Comparison of ENCODE assay signal across 22 cellular contexts in genomic region chr12:10205251-10205807, GRCh38. TPM values are rescaled to one million over a fixed set of nuclear protein-coding genes. Genes with fewer than 3 reads are reported as not detected.
A peak's percentile ranks its signal among the peaks of the same experiment; 100 is the strongest.
DNase-seq lines count a peak whose midpoint lies in the region; ATAC-seq and TF ChIP-seq lines count a peak whose summit lies in the region.
"Had no signal": no experiment of that assay in that cellular context is flagged by ENCODE, and none has a peak within 500 bp of the region (broad histone marks: within the 10 kb centered on the region; RNA-seq: fewer than 3 reads in every experiment).

No MANE protein-coding gene starts in this region.

- peak overlapping the region; percentile 43; the same call in 1 of the 2 replicates for H3K4me2 ChIP-seq in IMR-90 (ENCODE audit: low read depth, low read length)

- POLR2A ChIA-PET in AG04450 (lab: Yijun Ruan, JAX), result no interaction called here
- POLR2A ChIA-PET in IMR-90 (lab: Charles Lee; ENCODE audit: unreplicated experiment), result no interaction called here

- H3K9me3 ChIP-seq in AG04450 (ENCODE audit: control insufficient read depth, insufficient read depth, low read length) (no peaks in the 10 kb centered on the region), IMR-90 (ENCODE audit: control insufficient read depth, insufficient read depth, low read length) (no peaks in the 10 kb centered on the region)
- H3K9me3 ChIP-seq: left lung, upper lobe of left lung had no signal

- H3K4me3 ChIP-seq in AG04450 (ENCODE audit: low read depth, low read length) (no peak overlapping the region), IMR-90 (ENCODE audit: insufficient read depth, low read depth, low read length) (no peak overlapping the region), foreskin fibroblast (ENCODE audit: low read depth in 1 of 2, low read length in 2 of 2) (no peak overlapping the region)
- H3K4me3 ChIP-seq: left lung, upper lobe of left lung had no signal

- WGBS in IMR-90 (ENCODE audit: extremely low coverage in 2 of 2, insufficient read length in 1 of 2), 2 experiments, result 100% methylated on average over 1 of the region's 2 CpGs; no CpG with 5 or more reads in 1 of the 2 experiments

- H3K27ac ChIP-seq in AG04450 (ENCODE audit: low read depth, low read length) (peak overlapping the region; percentile 22), IMR-90 (ENCODE audit: insufficient read depth, low read length) (peak overlapping the region; percentile 85)
- H3K27ac ChIP-seq: left lung, upper lobe of left lung had no signal

- CTCF ChIA-PET in AG04450 (lab: Charles Lee), result interaction anchor here (0.6 to 1.2 kb wide), 2 partner anchors 52 to 281 kb away, joined by 3 read pairs; no protein-coding TSS in a partner anchor
- CTCF ChIA-PET in IMR-90 (lab: Yijun Ruan, JAX), result no interaction called here

- peak overlapping the region; percentile 78 for H2AFZ ChIP-seq in IMR-90 (replicated peaks; ENCODE audit: low read length, poor library complexity)

- intact Hi-C loops in IMR-90 (cut with micrococcal nuclease) (no loop called here), sciatic nerve (cut with DNase I) (no loop called here)

- no peak overlapping the region for H3K9ac ChIP-seq in IMR-90 (ENCODE audit: low read depth, low read length)

- H2AK5ac ChIP-seq in IMR-90 (ENCODE audit: low read depth, low read length), result peak overlapping the region; percentile 70; the same call in 1 of the 2 replicates

- peak overlapping the region; percentile 64; the same call in 1 of the 2 replicates for H3K23ac ChIP-seq in IMR-90 (ENCODE audit: low read depth, low read length)

- no peaks in the 10 kb centered on the region for H4K20me1 ChIP-seq in IMR-90 (ENCODE audit: insufficient read depth, low read length)

- H2AK9ac ChIP-seq in IMR-90 (replicated peaks; ENCODE audit: low read depth, low read length, poor library complexity), result no peak overlapping the region

- peak overlapping the region; percentile 95; the same call in 1 of the 2 replicates for H3K18ac ChIP-seq in IMR-90 (ENCODE audit: low read depth, low read length)

- H2BK20ac ChIP-seq in IMR-90 (ENCODE audit: low read depth, low read length), result peak overlapping the region; percentile 97

- DNase-seq in AG04450 (ENCODE audit: low read depth, low spot score), result no peak
- DNase-seq in IMR-90, result peak; percentile 53
- peak; percentile 84 for DNase-seq in amniotic epithelial cell (ENCODE audit: low read depth)
- peak; percentile 15 for DNase-seq in iPS-NIHi7 (ENCODE audit: extremely low spot score)
- DNase-seq in sciatic nerve (ENCODE audit: low spot score), result no peak
- DNase-seq in GDM1 (lab: John Stamatoyannopoulos, UW), result no peak
- no peak for DNase-seq in NOMO-1 treated with dmso at 0.1 percent for 144 hours (lab: John Stamatoyannopoulos, UW; ENCODE audit: unreplicated experiment)
- no peak for DNase-seq in foreskin fibroblast
- DNase-seq: activated CD4-positive, alpha-beta T cell treated with anti-CD3 and anti-CD28 coated beads, Interleukin-2, amount 50 U/mL, for 4 hours; caudate nucleus; CD8-positive, alpha-beta T cell; effector CD8-positive, alpha-beta T cell; HCEC 1CT; left lung; naive thymus-derived CD4-positive, alpha-beta T cell; NCI-H1694 treated with DMSO at 0.1 percent for 48 hours; NCI-H510A treated with DMSO at 0.1 percent for 48 hours; stimulated activated naive CD4-positive, alpha-beta T cell; upper lobe of left lung had no signal

- peaks cover 2% of the 10 kb centered on the region; the same call in 1 of the 2 replicates for H3K4me1 ChIP-seq in IMR-90 (ENCODE audit: control insufficient read depth, insufficient read depth, low read length)
- H3K4me1 ChIP-seq: left lung, upper lobe of left lung had no signal

- H4K8ac ChIP-seq in IMR-90 (ENCODE audit: low read depth in 2 of 2, low read length in 2 of 2), result peak overlapping the region in 1 of 2 experiments; percentile 96; a peak in 2 of 4 replicates

- no peaks in the 10 kb centered on the region for H3K79me1 ChIP-seq in IMR-90 (ENCODE audit: low read depth in 1 of 2, low read length in 2 of 2)

- peak overlapping the region; percentile 83 for H3K4ac ChIP-seq in IMR-90 (ENCODE audit: low read depth, low read length)

- BruUV-seq in IMR-90 (replicated peaks; lab: Mats Ljungman, UMichigan), result no TSS peak

- in situ Hi-C loops in IMR-90 (cut with MboI; ENCODE audit: low sequenced_read_pairs), result no loop called here

- H2BK5ac ChIP-seq in IMR-90 (ENCODE audit: low read depth, low read length, poor library complexity, severe bottlenecking), result peak overlapping the region; percentile 97

- ATAC-seq in IMR-90 (ENCODE audit: low read depth) (peak; percentile 78), sciatic nerve (no peak)
- ATAC-seq: CD8-positive, alpha-beta T cell; left lung; naive thymus-derived CD4-positive, alpha-beta T cell; SK-N-SH treated with all-trans-retinoic acid at 6 μM for 48 hours had no signal

- 0 out of 2 replicates have a peak, but pooled peaks cover 3% of the 10 kb centered on the region for H3K9me1 ChIP-seq in IMR-90 (ENCODE audit: insufficient read depth, low read length)

- H3K56ac ChIP-seq in IMR-90 (ENCODE audit: extremely low read depth, insufficient read depth, low read length), result no peak overlapping the region; the same call in 1 of the 2 replicates

- dilution Hi-C loops in IMR-90 (cut with HindIII; ENCODE audit: low sequenced_read_pairs, unreplicated experiment), result no loop called here

- TF ChIP-seq POLR2A in IMR-90 (IDR thresholded peaks at IDR 0.05; ENCODE audit: low read depth, low read length), result no peak

- TF ChIP-seq CTCF in AG04450 (IDR thresholded peaks at IDR 0.05; ENCODE audit: low read depth, low read length) (no peak), IMR-90 (conservative IDR thresholded peaks at IDR 0.05; ENCODE audit: low read depth, low read length) (no peak), foreskin fibroblast (IDR thresholded peaks at IDR 0.05; ENCODE audit: low read depth, low read length) (no peak)

- H3K36me3 ChIP-seq in IMR-90 (ENCODE audit: control insufficient read depth, insufficient read depth, low read length), result no peaks in the 10 kb centered on the region
- H3K36me3 ChIP-seq: left lung, upper lobe of left lung had no signal

- no peak overlapping the region; the same call in 2 of the 3 replicates for H2BK15ac ChIP-seq in IMR-90 (ENCODE audit: low read depth, low read length)

- peak overlapping the region; percentile 94 for H2BK120ac ChIP-seq in IMR-90 (ENCODE audit: low read depth, low read length)

- no peaks in the 10 kb centered on the region for H3K27me3 ChIP-seq in AG04450 (ENCODE audit: control insufficient read depth, insufficient read depth, low read length)
- H3K27me3 ChIP-seq in IMR-90 (ENCODE audit: control insufficient read depth, insufficient read depth, low read length), result no peaks in the 10 kb centered on the region
- H3K27me3 ChIP-seq: left lung, upper lobe of left lung had no signal

- TF ChIP-seq RAD21 in IMR-90 (IDR thresholded peaks at IDR 0.05; ENCODE audit: low read length), result no peak

- peak overlapping the region; percentile 77 for H3K14ac ChIP-seq in IMR-90 (replicated peaks; ENCODE audit: low read depth, low read length)

- H4K5ac ChIP-seq in IMR-90 (ENCODE audit: low read depth, low read length), result peak overlapping the region; percentile 75; the same call in 1 of the 2 replicates

- peak overlapping the region; percentile 82 for H4K91ac ChIP-seq in IMR-90 (ENCODE audit: insufficient read depth, low read depth, low read length)

TF ChIP-seq in IMR-90, 13 proteins besides CTCF, POLR2A, EP300 and RAD21:
- TF ChIP-seq NFE2L2 (IDR thresholded peaks at IDR 0.05; ENCODE audit: low read depth, low read length) (no peak), RFX5 (IDR thresholded peaks at IDR 0.05; ENCODE audit: low read depth, low read length) (no peak)

RNA-seq across cellular contexts. Expression of gene GABARAPL1, which starts 7.3 kb away (rescaled TPM):
- 181 and 196 TPM in 2 replicates for polyA plus RNA-seq in AG04450 (2011; rRNA removed)
- 108 and 117 TPM in 2 replicates for polyA minus RNA-seq in AG04450 (2011; rRNA and poly(A)+ RNA removed)
- total RNA-seq in IMR-90 (2012; rRNA removed), result 51.6 and 63.0 TPM in 2 replicates
- 75.9 and 93.6 TPM in 2 replicates for polyA plus RNA-seq in IMR-90 (2012; rRNA removed)
- 37.6 and 40.6 TPM in 2 replicates for polyA plus RNA-seq in IMR-90 (2012; cell fraction: cytosol; rRNA removed)
- 45.0 and 217 TPM in 2 replicates for polyA plus RNA-seq in IMR-90 (2012; cell fraction: nucleus; rRNA removed; ENCODE audit: low replicate concordance)
- 167 TPM for total RNA-seq in sciatic nerve

RNA-seq across cellular contexts. Expression of gene TMEM52B, which starts 26.5 kb away (rescaled TPM):
- polyA plus RNA-seq in AG04450 (2011; rRNA removed), result 7.2 and 8.3 TPM in 2 replicates
- 3.6 and 10.0 TPM in 2 replicates for polyA minus RNA-seq in AG04450 (2011; rRNA and poly(A)+ RNA removed)
- total RNA-seq in IMR-90 (2012; rRNA removed), result 2.0 and 3.1 TPM in 2 replicates
- polyA plus RNA-seq in IMR-90 (2012; rRNA removed), result 2.4 and 3.6 TPM in 2 replicates
- polyA plus RNA-seq in IMR-90 (2012; cell fraction: cytosol; rRNA removed), result 1.8 and 2.8 TPM in 2 replicates
- polyA plus RNA-seq in IMR-90 (2012; cell fraction: nucleus; rRNA removed; ENCODE audit: low replicate concordance), result 1.9 and 2.8 TPM in 2 replicates
- 0.45 TPM for total RNA-seq in sciatic nerve
- total RNA-seq: A673; CD8-positive, alpha-beta T cell; progenitor cell of endocrine pancreas had no signal
- polyA plus RNA-seq: naive thymus-derived CD4-positive, alpha-beta T cell had no signal

RNA-seq across cellular contexts. Expression of gene OLR1, which starts 33.4 kb away (rescaled TPM):
- polyA plus RNA-seq in AG04450 (2011; rRNA removed) (13.0 and 15.3 TPM in 2 replicates), IMR-90 (2012; rRNA removed) (2.8 and 4.1 TPM in 2 replicates)
- 3.4 and 6.0 TPM in 2 replicates for polyA minus RNA-seq in AG04450 (2011; rRNA and poly(A)+ RNA removed)
- total RNA-seq in IMR-90 (2012; rRNA removed) (2.5 and 3.2 TPM in 2 replicates), sciatic nerve (33.1 TPM)
- 1.3 TPM in 2 replicates for polyA plus RNA-seq in IMR-90 (2012; cell fraction: cytosol; rRNA removed)
- polyA plus RNA-seq in IMR-90 (2012; cell fraction: nucleus; rRNA removed; ENCODE audit: low replicate concordance), result 0.23 and 2.8 TPM in 2 replicates
- total RNA-seq: A673; CD8-positive, alpha-beta T cell; progenitor cell of endocrine pancreas had no signal
- polyA plus RNA-seq: naive thymus-derived CD4-positive, alpha-beta T cell had no signal

Comparison
In these comparisons a context has a peak if more than half of its experiments do, and no peak if none do; other contexts are left out.
1. DNase-seq: peak in IMR-90 (single experiment), amniotic epithelial cell (single experiment) and iPS-NIHi7 (single experiment); none in AG04450 (single experiment), sciatic nerve (single experiment), GDM1 (single experiment), NOMO-1 treated with dmso at 0.1 percent for 144 hours (single experiment) and foreskin fibroblast (0 of 2).